33 cellular contexts compared by ENCODE assay signal in genomic region chr10:29081231-29081630, GRCh38.
"Had no signal": no experiment of that assay in that cellular context is flagged by ENCODE, and none has a peak within 500 bp of the region (broad histone marks: within the 10 kb centered on the region; RNA-seq: fewer than 3 reads in every experiment).

No MANE protein-coding gene starts in this region.

- H3K27ac ChIP-seq: ascending aorta, brain microvascular endothelial cell, esophagus muscularis mucosa, foreskin keratinocyte, gastrocnemius medialis had no signal

- H3K36me3 ChIP-seq: ascending aorta, brain microvascular endothelial cell, esophagus muscularis mucosa, gastrocnemius medialis had no signal

- H3K4me1 Mint-ChIP-seq: activated CD4-positive, alpha-beta T cell treated with anti-CD3 and anti-CD28 coated beads for 36 hours; activated CD4-positive, alpha-beta T cell treated with anti-CD3 and anti-CD28 coated beads, Interleukin-2, amount 10 ng/mL, durations not matched to agents 24 days and 14 days; activated CD8-positive, alpha-beta memory T cell treated with anti-CD3 and anti-CD28 coated beads, Interleukin-2, amount 10 ng/mL, durations not matched to agents 7 days and 5 days; activated naive CD4-positive, alpha-beta T cell treated with anti-CD3 and anti-CD28 coated beads, Interleukin-2, amount 50 U/mL, for 24 hours; activated naive CD8-positive, alpha-beta T cell treated with anti-CD3 and anti-CD28 coated beads for 36 hours; activated naive CD8-positive, alpha-beta T cell treated with anti-CD3 and anti-CD28 coated beads, Interleukin-2, amount 50 U/mL, for 24 hours; T-helper 17 cell had no signal

- H3K4me1 ChIP-seq: ascending aorta, esophagus muscularis mucosa, foreskin keratinocyte, gastrocnemius medialis had no signal

- H3K9me3 ChIP-seq: ascending aorta, esophagus muscularis mucosa, gastrocnemius medialis had no signal

- H3K9me3 Mint-ChIP-seq: activated CD4-positive, alpha-beta memory T cell treated with anti-CD3 and anti-CD28 coated beads for 36 hours; activated CD4-positive, alpha-beta T cell treated with anti-CD3 and anti-CD28 coated beads, Interleukin-2, amount 10 ng/mL, durations not matched to agents 24 days and 14 days; activated naive CD4-positive, alpha-beta T cell treated with anti-CD3 and anti-CD28 coated beads for 36 hours; activated naive CD4-positive, alpha-beta T cell treated with anti-CD3 and anti-CD28 coated beads, Interleukin-2, amount 50 U/mL, for 24 hours; activated naive CD8-positive, alpha-beta T cell treated with anti-CD3 and anti-CD28 coated beads for 36 hours; activated naive CD8-positive, alpha-beta T cell treated with anti-CD3 and anti-CD28 coated beads, Interleukin-2, amount 50 U/mL, for 24 hours; activated T-helper 1 cell treated with anti-CD3 and anti-CD28 coated beads, Interleukin-12 subunit alpha, Interleukin-12 subunit beta, Interleukin-2, Interleukin-4 antibody, amounts not matched to agents 30 ng/mL and 10 ng/mL and 1 ng/mL, durations not matched to agents 14 hours and 24 hours and 36 hours; activated T-helper 2 cell treated with anti-CD3 and anti-CD28 coated beads, Interferon-gamma antibody, Interleukin-2, Interleukin-4, amounts not matched to agents 10 μg/mL and 5 μg/mL and 100 μg/mL, durations not matched to agents 14 hours and 24 hours and 36 hours; T-helper 2 cell treated with Interferon-gamma antibody and Interleukin-4, amounts not matched to agents 5 μg/mL and 100 μg/mL, for 36 hours had no signal

- H3K4me3 ChIP-seq: ascending aorta, esophagus muscularis mucosa, gastrocnemius medialis had no signal

- FAIRE-seq: colon had no signal

- H3K27me3 Mint-ChIP-seq: activated CD4-positive, alpha-beta T cell treated with anti-CD3 and anti-CD28 coated beads, Interleukin-2, amount 10 ng/mL, durations not matched to agents 24 days and 14 days; activated CD8-positive, alpha-beta memory T cell treated with anti-CD3 and anti-CD28 coated beads, Interleukin-2, amount 10 ng/mL, durations not matched to agents 7 days and 5 days; activated naive CD4-positive, alpha-beta T cell treated with anti-CD3 and anti-CD28 coated beads, Interleukin-2, amount 50 U/mL, for 24 hours had no signal

- DNase-seq: activated CD4-positive, alpha-beta memory T cell treated with anti-CD3 and anti-CD28 coated beads for 36 hours; activated CD4-positive, alpha-beta T cell treated with anti-CD3 and anti-CD28 coated beads for 36 hours; activated CD4-positive, alpha-beta T cell treated with anti-CD3 and anti-CD28 coated beads, Interleukin-2, amount 10 ng/mL, durations not matched to agents 24 days and 14 days; activated CD4-positive, CD25-positive, alpha-beta regulatory T cell; activated CD4-positive, CD25-positive, alpha-beta regulatory T cell treated with anti-CD3 and anti-CD28 coated beads, Interleukin-2, amount 50 U/mL, for 72 hours; activated CD8-positive, alpha-beta memory T cell treated with anti-CD3 and anti-CD28 coated beads, Interleukin-2, amount 10 ng/mL, durations not matched to agents 7 days and 5 days; activated CD8-positive, alpha-beta memory T cell treated with anti-CD3 and anti-CD28 coated beads, Interleukin-2, amount 50 U/mL, for 4 hours; activated CD8-positive, alpha-beta T cell treated with anti-CD3 and anti-CD28 coated beads, Interleukin-2, amount 10 ng/mL, durations not matched to agents 7 days and 5 days; activated effector memory CD4-positive, alpha-beta T cell treated with anti-CD3 and anti-CD28 coated beads, Interleukin-2, amount 50 U/mL, for 16 hours; activated naive CD4-positive, alpha-beta T cell treated with anti-CD3 and anti-CD28 coated beads for 36 hours; activated naive CD8-positive, alpha-beta T cell treated with anti-CD3 and anti-CD28 coated beads for 36 hours; activated naive CD8-positive, alpha-beta T cell treated with anti-CD3 and anti-CD28 coated beads, Interleukin-2, amount 50 U/mL, for 24 hours; activated T-cell treated with anti-CD3 and anti-CD28 coated beads, Interleukin-2, amount 50 U/mL, for 1 hour; activated T-cell treated with anti-CD3 and anti-CD28 coated beads, Interleukin-2, amount 50 U/mL, for 48 hours; brain microvascular endothelial cell; cortex of kidney; dermis blood vessel endothelial cell; effector CD4-positive, alpha-beta T cell; effector memory CD8-positive, alpha-beta T cell; erythroblast; foreskin keratinocyte; gastrocnemius medialis; glutamatergic neuron; T-helper 1 cell; T-helper 17 cell; T1000 had no signal

- H3K27me3 ChIP-seq: ascending aorta, brain microvascular endothelial cell, esophagus muscularis mucosa, gastrocnemius medialis had no signal

- H3K4me3 Mint-ChIP-seq: activated CD4-positive, alpha-beta memory T cell treated with anti-CD3 and anti-CD28 coated beads for 36 hours; activated CD4-positive, alpha-beta T cell treated with anti-CD3 and anti-CD28 coated beads for 36 hours; activated CD4-positive, alpha-beta T cell treated with anti-CD3 and anti-CD28 coated beads, Interleukin-2, amount 10 ng/mL, durations not matched to agents 24 days and 14 days; activated CD8-positive, alpha-beta memory T cell treated with anti-CD3 and anti-CD28 coated beads, Interleukin-2, amount 10 ng/mL, durations not matched to agents 7 days and 5 days; activated CD8-positive, alpha-beta T cell treated with anti-CD3 and anti-CD28 coated beads, Interleukin-2, amount 10 ng/mL, durations not matched to agents 7 days and 5 days; activated naive CD4-positive, alpha-beta T cell treated with anti-CD3 and anti-CD28 coated beads for 36 hours; activated naive CD4-positive, alpha-beta T cell treated with anti-CD3 and anti-CD28 coated beads, Interleukin-2, amount 50 U/mL, for 24 hours; activated naive CD8-positive, alpha-beta T cell treated with anti-CD3 and anti-CD28 coated beads for 36 hours; activated naive CD8-positive, alpha-beta T cell treated with anti-CD3 and anti-CD28 coated beads, Interleukin-2, amount 50 U/mL, for 24 hours; activated T-helper 1 cell treated with anti-CD3 and anti-CD28 coated beads, Interleukin-12 subunit alpha, Interleukin-12 subunit beta, Interleukin-2, Interleukin-4 antibody, amounts not matched to agents 30 ng/mL and 10 ng/mL and 1 ng/mL, durations not matched to agents 14 hours and 24 hours and 36 hours; effector memory CD8-positive, alpha-beta T cell; T-helper 17 cell; T-helper 2 cell treated with Interferon-gamma antibody and Interleukin-4, amounts not matched to agents 5 μg/mL and 100 μg/mL, for 36 hours had no signal

- ATAC-seq: activated CD4-positive, alpha-beta T cell treated with anti-CD3 and anti-CD28 coated beads for 36 hours; activated CD8-positive, alpha-beta memory T cell treated with anti-CD3 and anti-CD28 coated beads, Interleukin-2, amount 10 ng/mL, durations not matched to agents 7 days and 5 days; activated CD8-positive, alpha-beta T cell treated with anti-CD3 and anti-CD28 coated beads, Interleukin-2, amount 10 ng/mL, durations not matched to agents 7 days and 5 days; activated naive CD8-positive, alpha-beta T cell treated with anti-CD3 and anti-CD28 coated beads, Interleukin-2, amount 50 U/mL, for 24 hours; effector memory CD8-positive, alpha-beta T cell; foreskin keratinocyte; gastrocnemius medialis; T-helper 17 cell had no signal

- H3K27ac Mint-ChIP-seq: activated CD4-positive, alpha-beta memory T cell treated with anti-CD3 and anti-CD28 coated beads for 36 hours; activated CD4-positive, alpha-beta T cell treated with anti-CD3 and anti-CD28 coated beads for 36 hours; activated CD4-positive, alpha-beta T cell treated with anti-CD3 and anti-CD28 coated beads, Interleukin-2, amount 10 ng/mL, durations not matched to agents 24 days and 14 days; activated CD8-positive, alpha-beta memory T cell treated with anti-CD3 and anti-CD28 coated beads, Interleukin-2, amount 10 ng/mL, durations not matched to agents 7 days and 5 days; activated CD8-positive, alpha-beta T cell treated with anti-CD3 and anti-CD28 coated beads, Interleukin-2, amount 10 ng/mL, durations not matched to agents 7 days and 5 days; activated naive CD4-positive, alpha-beta T cell treated with anti-CD3 and anti-CD28 coated beads for 36 hours; activated naive CD4-positive, alpha-beta T cell treated with anti-CD3 and anti-CD28 coated beads, Interleukin-2, amount 50 U/mL, for 24 hours; activated naive CD8-positive, alpha-beta T cell treated with anti-CD3 and anti-CD28 coated beads for 36 hours; activated naive CD8-positive, alpha-beta T cell treated with anti-CD3 and anti-CD28 coated beads, Interleukin-2, amount 50 U/mL, for 24 hours; activated T-helper 1 cell treated with anti-CD3 and anti-CD28 coated beads, Interleukin-12 subunit alpha, Interleukin-12 subunit beta, Interleukin-2, Interleukin-4 antibody, amounts not matched to agents 30 ng/mL and 10 ng/mL and 1 ng/mL, durations not matched to agents 14 hours and 24 hours and 36 hours; activated T-helper 2 cell treated with anti-CD3 and anti-CD28 coated beads, Interferon-gamma antibody, Interleukin-2, Interleukin-4, amounts not matched to agents 10 μg/mL and 5 μg/mL and 100 μg/mL, durations not matched to agents 14 hours and 24 hours and 36 hours; effector memory CD8-positive, alpha-beta T cell; T-helper 17 cell; T-helper 2 cell treated with Interferon-gamma antibody and Interleukin-4, amounts not matched to agents 5 μg/mL and 100 μg/mL, for 36 hours had no signal

- H3K36me3 Mint-ChIP-seq: activated CD4-positive, alpha-beta memory T cell treated with anti-CD3 and anti-CD28 coated beads for 36 hours; activated CD8-positive, alpha-beta memory T cell treated with anti-CD3 and anti-CD28 coated beads, Interleukin-2, amount 10 ng/mL, durations not matched to agents 7 days and 5 days; activated naive CD4-positive, alpha-beta T cell treated with anti-CD3 and anti-CD28 coated beads, Interleukin-2, amount 50 U/mL, for 24 hours; activated naive CD8-positive, alpha-beta T cell treated with anti-CD3 and anti-CD28 coated beads for 36 hours had no signal
